In the genomic region with DNA sequence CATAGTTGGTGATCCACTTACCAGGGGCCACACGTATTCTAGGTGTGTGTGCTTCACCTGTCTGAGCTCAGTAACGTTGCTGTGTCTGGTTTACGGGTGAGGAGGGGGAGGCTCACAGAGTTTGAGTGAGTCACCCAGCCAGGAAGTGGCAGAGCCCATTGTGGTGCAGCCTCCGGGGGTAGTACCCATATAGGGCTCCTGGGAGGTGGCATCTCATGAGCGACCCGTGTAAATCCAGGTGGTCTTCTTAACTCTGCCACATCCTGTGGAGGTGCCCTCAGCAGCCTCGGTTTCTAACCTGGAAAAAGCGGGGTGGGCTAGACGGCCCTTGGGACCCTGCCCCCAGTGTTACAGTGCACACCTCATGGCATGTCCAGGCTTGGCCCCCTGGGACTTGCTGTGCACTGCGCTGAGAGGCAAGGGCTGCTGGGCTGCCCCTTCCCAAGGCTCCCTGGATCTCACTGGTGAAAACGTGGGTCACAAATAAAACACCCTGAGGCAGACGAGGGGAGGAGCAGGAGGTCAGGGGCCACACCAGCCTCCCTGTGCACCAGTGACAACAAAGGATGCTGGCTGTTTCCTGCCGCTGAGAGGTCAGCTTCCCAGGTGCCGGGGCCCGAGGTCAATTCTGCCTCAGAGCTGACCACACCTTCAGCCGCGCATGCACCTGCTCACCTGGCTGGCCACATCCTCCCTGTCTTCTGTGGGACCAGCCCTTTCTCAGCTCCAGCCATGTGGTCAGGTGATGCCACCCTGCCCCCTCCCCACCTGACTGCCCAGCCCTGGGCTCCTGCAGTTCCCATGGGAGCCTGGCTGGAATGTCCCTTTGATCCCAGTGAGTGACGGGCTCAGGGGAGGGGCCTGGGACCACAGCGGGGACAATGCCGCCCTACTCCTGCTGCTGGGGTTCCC, we compare ENCODE assay signal across 30 cellular contexts.
DNase-seq lines count a peak whose midpoint lies in the region; ATAC-seq and TF ChIP-seq lines count a peak whose summit lies in the region.
"Had no signal": no experiment of that assay in that cellular context is flagged by ENCODE, and none has a peak within 500 bp of the region (broad histone marks: within the 10 kb centered on the region; RNA-seq: fewer than 3 reads in every experiment).

No MANE protein-coding gene starts in this region.

- no peak for DNase-seq in stimulated activated naive CD8-positive, alpha-beta T cell treated with anti-CD3 and anti-CD28 coated beads, Interleukin-15, amount 100 ng/mL, for 72 hours
- DNase-seq in stimulated activated naive CD8-positive, alpha-beta T cell treated with anti-CD3 and anti-CD28 coated beads, Interleukin-15, Interleukin-2, amounts not matched to agents 100 U/mL and 50 U/mL, for 24 hours = no peak
- DNase-seq in WTC11 (ENCODE audit: low spot score) (peak; percentile 63), mucosa of descending colon (peak in 2 of 3 donors; percentile 6 to 29), DMS79 treated with DMSO at 0.1 percent for 48 hours (lab: John Stamatoyannopoulos, UW) (no peak), NCI-H187 (lab: John Stamatoyannopoulos, UW) (no peak), GDM1 (lab: John Stamatoyannopoulos, UW) (no peak), DMS114 treated with DMSO at 0.1 percent for 48 hours (lab: John Stamatoyannopoulos, UW; ENCODE audit: unreplicated experiment) (no peak)
- DNase-seq: ACHN; activated CD4-positive, alpha-beta T cell treated with anti-CD3 and anti-CD28 coated beads for 48 hours; activated naive CD4-positive, alpha-beta T cell treated with anti-CD3 and anti-CD28 coated beads, Interleukin-2, amount 50 U/mL, for 16 hours; amygdala; COR-L47; cortex of kidney; EL; esophagus squamous epithelium; HFFc6; lower lobe of right lung; NCI-H1092 treated with DMSO at 0.1 percent for 48 hours; NCI-H524; RPMI8226; small intestine; T-helper 2 cell; testis had no signal

- H3K27ac Mint-ChIP-seq in stimulated activated naive CD8-positive, alpha-beta T cell treated with anti-CD3 and anti-CD28 coated beads, Interleukin-15, amount 100 ng/mL, for 72 hours = no peak overlapping the region
- H3K27ac Mint-ChIP-seq in WTC11 = no peak overlapping the region
- H3K27ac Mint-ChIP-seq: activated T-helper 1 cell treated with anti-CD3 and anti-CD28 coated beads, Interleukin-12 subunit alpha, Interleukin-12 subunit beta, Interleukin-2, Interleukin-4 antibody, amounts not matched to agents 30 ng/mL and 10 ng/mL and 1 ng/mL, durations not matched to agents 14 hours and 24 hours and 36 hours; HFFc6; IgD-negative memory B cell; stimulated activated effector memory CD8-positive, alpha-beta T cell treated with anti-CD3 and anti-CD28 coated beads, Interleukin-12 subunit alpha, Interleukin-12 subunit beta, amount 100 ng/mL, for 72 hours had no signal

- intact Hi-C loops in mucosa of descending colon (cut with DNase I, micrococcal nuclease) = no loop called here

- peak; percentile 52 for ATAC-seq in stimulated activated naive CD8-positive, alpha-beta T cell treated with anti-CD3 and anti-CD28 coated beads, Interleukin-15, amount 100 ng/mL, for 72 hours
- ATAC-seq in stimulated activated naive CD8-positive, alpha-beta T cell treated with anti-CD3 and anti-CD28 coated beads, Interleukin-15, Interleukin-2, amounts not matched to agents 100 U/mL and 50 U/mL, for 24 hours = no peak
- ATAC-seq in WTC11 = peak; percentile 57
- ATAC-seq in mucosa of descending colon = no peak
- ATAC-seq: stimulated activated effector memory CD8-positive, alpha-beta T cell treated with anti-CD3 and anti-CD28 coated beads, Interleukin-12 subunit alpha, Interleukin-12 subunit beta, amount 100 ng/mL, for 72 hours had no signal

- H3K36me3 ChIP-seq in mucosa of descending colon (ENCODE audit: low read depth) = no peaks in the 10 kb centered on the region
- H3K36me3 ChIP-seq: esophagus squamous epithelium, lower lobe of right lung, neutrophil had no signal

- H3K27me3 Mint-ChIP-seq in stimulated activated naive CD8-positive, alpha-beta T cell treated with anti-CD3 and anti-CD28 coated beads, Interleukin-15, amount 100 ng/mL, for 72 hours = no peaks in the 10 kb centered on the region
- no peaks in the 10 kb centered on the region; the same call in 1 of the 2 replicates for H3K27me3 Mint-ChIP-seq in WTC11 (ENCODE audit: low read depth)

- no peaks in the 10 kb centered on the region for H3K4me1 ChIP-seq in mucosa of descending colon (ENCODE audit: low read depth)
- H3K4me1 ChIP-seq: esophagus squamous epithelium, lower lobe of right lung, testis had no signal

- no peak overlapping the region for H3K4me3 ChIP-seq in mucosa of descending colon
- H3K4me3 ChIP-seq: esophagus squamous epithelium, hepatocyte, lower lobe of right lung, SK-N-MC, testis had no signal

- no peaks in the 10 kb centered on the region for H3K4me1 Mint-ChIP-seq in stimulated activated naive CD8-positive, alpha-beta T cell treated with anti-CD3 and anti-CD28 coated beads, Interleukin-15, amount 100 ng/mL, for 72 hours
- peaks cover 30% of the 10 kb centered on the region for H3K4me1 Mint-ChIP-seq in WTC11
- H3K4me1 Mint-ChIP-seq: IgD-negative memory B cell; stimulated activated effector memory CD8-positive, alpha-beta T cell treated with anti-CD3 and anti-CD28 coated beads, Interleukin-12 subunit alpha, Interleukin-12 subunit beta, amount 100 ng/mL, for 72 hours had no signal

- POLR2A ChIA-PET in WTC11 (lab: Charles Lee) = no interaction called here

- no peaks in the 10 kb centered on the region for H3K9me3 ChIP-seq in mucosa of descending colon
- H3K9me3 ChIP-seq: esophagus squamous epithelium, lower lobe of right lung, neutrophil, testis had no signal

- TF ChIP-seq CTCF in WTC11 (IDR thresholded peaks at IDR 0.05) (no peak), mucosa of descending colon (IDR thresholded peaks at IDR 0.05) (no peak)

- no peak overlapping the region for H3K4me3 Mint-ChIP-seq in stimulated activated naive CD8-positive, alpha-beta T cell treated with anti-CD3 and anti-CD28 coated beads, Interleukin-15, amount 100 ng/mL, for 72 hours
- H3K4me3 Mint-ChIP-seq in WTC11 = no peak overlapping the region
- H3K4me3 Mint-ChIP-seq: activated T-helper 1 cell treated with anti-CD3 and anti-CD28 coated beads, Interleukin-12 subunit alpha, Interleukin-12 subunit beta, Interleukin-2, Interleukin-4 antibody, amounts not matched to agents 30 ng/mL and 10 ng/mL and 1 ng/mL, durations not matched to agents 14 hours and 24 hours and 36 hours; HFFc6; IgD-negative memory B cell; stimulated activated effector memory CD8-positive, alpha-beta T cell treated with anti-CD3 and anti-CD28 coated beads, Interleukin-12 subunit alpha, Interleukin-12 subunit beta, amount 100 ng/mL, for 72 hours had no signal

- peaks cover 9% of the 10 kb centered on the region; the same call in 1 of the 2 replicates for H3K36me3 Mint-ChIP-seq in WTC11
- H3K36me3 Mint-ChIP-seq: IgD-negative memory B cell; stimulated activated effector memory CD8-positive, alpha-beta T cell treated with anti-CD3 and anti-CD28 coated beads, Interleukin-12 subunit alpha, Interleukin-12 subunit beta, amount 100 ng/mL, for 72 hours had no signal

- peaks cover 0 to 6% of the 10 kb centered on the region in 2 donors for H3K9me3 Mint-ChIP-seq in stimulated activated naive CD8-positive, alpha-beta T cell treated with anti-CD3 and anti-CD28 coated beads, Interleukin-15, amount 100 ng/mL, for 72 hours
- peaks cover 17% of the 10 kb centered on the region for H3K9me3 Mint-ChIP-seq in WTC11
- H3K9me3 Mint-ChIP-seq: activated T-helper 1 cell treated with anti-CD3 and anti-CD28 coated beads, Interleukin-12 subunit alpha, Interleukin-12 subunit beta, Interleukin-2, Interleukin-4 antibody, amounts not matched to agents 30 ng/mL and 10 ng/mL and 1 ng/mL, durations not matched to agents 14 hours and 24 hours and 36 hours; stimulated activated effector memory CD8-positive, alpha-beta T cell treated with anti-CD3 and anti-CD28 coated beads, Interleukin-12 subunit alpha, Interleukin-12 subunit beta, amount 100 ng/mL, for 72 hours had no signal

- CTCF ChIA-PET in WTC11 (lab: Charles Lee) = interaction anchor here (1.1 kb wide), 1 partner anchor 53 kb away, joined by 3 read pairs; no protein-coding TSS in a partner anchor

TF ChIP-seq in WTC11, 78 proteins besides CTCF, POLR2A, EP300 and RAD21 (continues in another document):
- TF ChIP-seq, protein P1, sequence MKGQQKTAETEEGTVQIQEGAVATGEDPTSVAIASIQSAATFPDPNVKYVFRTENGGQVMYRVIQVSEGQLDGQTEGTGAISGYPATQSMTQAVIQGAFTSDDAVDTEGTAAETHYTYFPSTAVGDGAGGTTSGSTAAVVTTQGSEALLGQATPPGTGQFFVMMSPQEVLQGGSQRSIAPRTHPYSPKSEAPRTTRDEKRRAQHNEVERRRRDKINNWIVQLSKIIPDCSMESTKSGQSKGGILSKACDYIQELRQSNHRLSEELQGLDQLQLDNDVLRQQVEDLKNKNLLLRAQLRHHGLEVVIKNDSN (CRISPR knock-in tag; IDR thresholded peaks at IDR 0.05) = peak; percentile 63; the same call in 1 of the 2 replicates
- TF ChIP-seq ESRRA (CRISPR knock-in tag; IDR thresholded peaks at IDR 0.05; ENCODE audit: borderline replicate concordance) (no peak), USF2 (CRISPR knock-in tag; IDR thresholded peaks at IDR 0.05) (peak; percentile 54), ZNF396 (CRISPR knock-in tag; IDR thresholded peaks at IDR 0.05; ENCODE audit: borderline replicate concordance) (no peak), JAZF1 (CRISPR knock-in tag; IDR thresholded peaks at IDR 0.05) (no peak), TEAD4 (CRISPR knock-in tag; IDR thresholded peaks at IDR 0.05) (no peak)

Comparison
In these comparisons a context has a peak if more than half of its experiments do, and no peak if none do; other contexts are left out.
1. ATAC-seq: peak in stimulated activated naive CD8-positive, alpha-beta T cell treated with anti-CD3 and anti-CD28 coated beads, Interleukin-15, amount 100 ng/mL, for 72 hours (single experiment) and WTC11 (single experiment); none in stimulated activated naive CD8-positive, alpha-beta T cell treated with anti-CD3 and anti-CD28 coated beads, Interleukin-15, Interleukin-2, amounts not matched to agents 100 U/mL and 50 U/mL, for 24 hours (single experiment) and mucosa of descending colon (single experiment).
2. DNase-seq: peak in WTC11 (single experiment) and mucosa of descending colon (2 of 3); none in stimulated activated naive CD8-positive, alpha-beta T cell treated with anti-CD3 and anti-CD28 coated beads, Interleukin-15, amount 100 ng/mL, for 72 hours (0 of 2), stimulated activated naive CD8-positive, alpha-beta T cell treated with anti-CD3 and anti-CD28 coated beads, Interleukin-15, Interleukin-2, amounts not matched to agents 100 U/mL and 50 U/mL, for 24 hours (single experiment), DMS79 treated with DMSO at 0.1 percent for 48 hours (single experiment), NCI-H187 (0 of 2), GDM1 (single experiment) and DMS114 treated with DMSO at 0.1 percent for 48 hours (single experiment).